1 cellular context compared by ENCODE assay signal in genomic region chr3:156432563-156432962, GRCh38.
TF ChIP-seq lines count a peak whose summit lies in the region.

No MANE protein-coding gene starts in this region.

TF ChIP-seq in GM23338, 12 proteins besides CTCF, POLR2A, EP300 and RAD21 (continued from another document):
- TF ChIP-seq ZNF462 (CRISPR knock-in tag; IDR thresholded peaks at IDR 0.05) (no peak), JUNB (IDR thresholded peaks at IDR 0.05; ENCODE audit: unreplicated experiment) (no peak)
